ENCODE assay signal across 8 cellular contexts in genomic region chr22:49656883-49657274, GRCh38.
DNase-seq lines count a peak whose midpoint lies in the region; ATAC-seq and TF ChIP-seq lines count a peak whose summit lies in the region.
"Not testable (repeated sequence)": the region's sequence is repeated elsewhere in the genome, so short reads cannot be mapped to it uniquely, and the experiment has no call there.

No MANE protein-coding gene starts in this region.

- H3K36me3 Mint-ChIP-seq in IgD-negative memory B cell: not testable (repeated sequence)
- peaks cover 23% of the 10 kb centered on the region for H3K36me3 Mint-ChIP-seq in activated CD4-positive, alpha-beta T cell treated with anti-CD3 and anti-CD28 coated beads, Interleukin-2, amount 10 ng/mL, durations not matched to agents 24 days and 14 days (ENCODE audit: low read depth)
- H3K36me3 Mint-ChIP-seq in activated naive CD8-positive, alpha-beta T cell treated with anti-CD3 and anti-CD28 coated beads, Interleukin-2, amount 10 ng/mL, durations not matched to agents 7 days and 5 days: peaks cover 14% of the 10 kb centered on the region

- H3K4me3 ChIP-seq in GM12864 (ENCODE audit: low read depth, low read length): peak overlapping the region; percentile 79
- peak overlapping the region; percentile 39 to 50 for H3K4me3 ChIP-seq in right atrium auricular region
- peak overlapping the region; percentile 63 for H3K4me3 ChIP-seq in psoas muscle
- H3K4me3 ChIP-seq in thoracic aorta: peak overlapping the region; percentile 69

- peak overlapping the region; percentile 75 to 96 (median 80) for H3K27ac Mint-ChIP-seq in IgD-negative memory B cell
- peak overlapping the region; percentile 77 for H3K27ac Mint-ChIP-seq in activated CD4-positive, alpha-beta T cell treated with anti-CD3 and anti-CD28 coated beads, Interleukin-2, amount 10 ng/mL, durations not matched to agents 24 days and 14 days
- H3K27ac Mint-ChIP-seq in activated naive CD8-positive, alpha-beta T cell treated with anti-CD3 and anti-CD28 coated beads, Interleukin-2, amount 10 ng/mL, durations not matched to agents 7 days and 5 days: peak overlapping the region; percentile 72

- 63 to 68% (median 65%) methylated on average over 18 to 19 of the region's 19 CpGs for WGBS in psoas muscle, 3 donors

- not testable (repeated sequence) for H3K36me3 ChIP-seq in right atrium auricular region; psoas muscle (ENCODE audit: insufficient read depth in 1 of 2, low read depth in 1 of 2); thoracic aorta

- not testable (repeated sequence) for DNase-seq in GM12864 (ENCODE audit: low read depth); right atrium auricular region (ENCODE audit: low spot score); psoas muscle; thoracic aorta (ENCODE audit: low spot score)
- DNase-seq in activated CD4-positive, alpha-beta T cell treated with anti-CD3 and anti-CD28 coated beads, Interleukin-2, amount 10 ng/mL, durations not matched to agents 24 days and 14 days: peak; percentile 85
- peak; percentile 55 for DNase-seq in activated naive CD8-positive, alpha-beta T cell treated with anti-CD3 and anti-CD28 coated beads, Interleukin-2, amount 10 ng/mL, durations not matched to agents 7 days and 5 days

- H3K4me1 ChIP-seq in right atrium auricular region; psoas muscle; thoracic aorta (ENCODE audit: control insufficient read depth in 1 of 2, low read depth in 2 of 2): not testable (repeated sequence)

- peak overlapping the region; percentile 94 to 99 (median 97) for H3K4me3 Mint-ChIP-seq in IgD-negative memory B cell
- peak overlapping the region; percentile 89 for H3K4me3 Mint-ChIP-seq in activated CD4-positive, alpha-beta T cell treated with anti-CD3 and anti-CD28 coated beads, Interleukin-2, amount 10 ng/mL, durations not matched to agents 24 days and 14 days
- peak overlapping the region; percentile 86 for H3K4me3 Mint-ChIP-seq in activated naive CD8-positive, alpha-beta T cell treated with anti-CD3 and anti-CD28 coated beads, Interleukin-2, amount 10 ng/mL, durations not matched to agents 7 days and 5 days

- peak; percentile 34 for ATAC-seq in GM21526 (IDR thresholded peaks at IDR 0.05; ENCODE audit: low FRiP score, unreplicated experiment)
- peak; percentile 62 for ATAC-seq in activated naive CD8-positive, alpha-beta T cell treated with anti-CD3 and anti-CD28 coated beads, Interleukin-2, amount 10 ng/mL, durations not matched to agents 7 days and 5 days (ENCODE audit: low read depth)
- ATAC-seq in psoas muscle: peak in 3 of 4 donors; percentile 21 to 59 (median 52)
- ATAC-seq in thoracic aorta (ENCODE audit: insufficient number of reproducible peaks, low FRiP score, low read depth): not testable (repeated sequence)

- H3K27me3 Mint-ChIP-seq in IgD-negative memory B cell; activated CD4-positive, alpha-beta T cell treated with anti-CD3 and anti-CD28 coated beads, Interleukin-2, amount 10 ng/mL, durations not matched to agents 24 days and 14 days; activated naive CD8-positive, alpha-beta T cell treated with anti-CD3 and anti-CD28 coated beads, Interleukin-2, amount 10 ng/mL, durations not matched to agents 7 days and 5 days: not testable (repeated sequence)

- H3K9me3 Mint-ChIP-seq in IgD-negative memory B cell; activated CD4-positive, alpha-beta T cell treated with anti-CD3 and anti-CD28 coated beads, Interleukin-2, amount 10 ng/mL, durations not matched to agents 24 days and 14 days; activated naive CD8-positive, alpha-beta T cell treated with anti-CD3 and anti-CD28 coated beads, Interleukin-2, amount 10 ng/mL, durations not matched to agents 7 days and 5 days: not testable (repeated sequence)

- intact Hi-C loops in activated CD4-positive, alpha-beta T cell treated with anti-CD3 and anti-CD28 coated beads, Interleukin-2, amount 10 ng/mL, durations not matched to agents 24 days and 14 days (cut with micrococcal nuclease); psoas muscle (cut with DNase I): not testable (repeated sequence)

- not testable (repeated sequence) for H3K27me3 ChIP-seq in right atrium auricular region; thoracic aorta (replicated peaks; ENCODE audit: insufficient read depth)
- H3K27me3 ChIP-seq in psoas muscle (ENCODE audit: insufficient read depth in 3 of 3, low read length in 2 of 3): peaks cover 0 to 16% (median 0%) of the 10 kb centered on the region in 3 donors

- H3K9me3 ChIP-seq in right atrium auricular region, psoas muscle, thoracic aorta: not testable (repeated sequence)

- not testable (repeated sequence) for TF ChIP-seq CTCF in GM12864 (IDR thresholded peaks at IDR 0.05; ENCODE audit: low read depth, low read length, missing control alignments); right atrium auricular region (IDR thresholded peaks at IDR 0.05); psoas muscle (IDR thresholded peaks at IDR 0.05); thoracic aorta (IDR thresholded peaks at IDR 0.05)

- H3K27ac ChIP-seq in right atrium auricular region (peak overlapping the region; percentile 44 to 49), psoas muscle (peak overlapping the region; percentile 65)
- H3K27ac ChIP-seq in thoracic aorta: not testable (repeated sequence)

- H3K4me1 Mint-ChIP-seq in IgD-negative memory B cell: peaks cover 5 to 23% (median 16%) of the 10 kb centered on the region in 3 donors
- H3K4me1 Mint-ChIP-seq in activated CD4-positive, alpha-beta T cell treated with anti-CD3 and anti-CD28 coated beads, Interleukin-2, amount 10 ng/mL, durations not matched to agents 24 days and 14 days: peaks cover 10% of the 10 kb centered on the region
- peaks cover 17% of the 10 kb centered on the region for H3K4me1 Mint-ChIP-seq in activated naive CD8-positive, alpha-beta T cell treated with anti-CD3 and anti-CD28 coated beads, Interleukin-2, amount 10 ng/mL, durations not matched to agents 7 days and 5 days

- POLR2A ChIA-PET in activated naive CD8-positive, alpha-beta T cell treated with anti-CD3 and anti-CD28 coated beads, Interleukin-2, amount 10 ng/mL, durations not matched to agents 7 days and 5 days (lab: Charles Lee): interaction anchor here (0.8 to 1.1 kb wide), 2 partner anchors 9 to 19 kb away, joined by 3 read pairs; no protein-coding TSS in a partner anchor
